In genomic region chrX:38636949-38637819, GRCh38 we compare ENCODE assay signal across 1 cellular context.
TF ChIP-seq lines count a peak whose summit lies in the region.

No MANE protein-coding gene starts in this region.

TF ChIP-seq in HepG2, 621 proteins besides CTCF, POLR2A, EP300 and RAD21 (continued from another document and continues in another):
- TF ChIP-seq HNF1A (IDR thresholded peaks at IDR 0.05; ENCODE audit: low read depth) (no peak), HNF1A (CRISPR knock-in tag; IDR thresholded peaks at IDR 0.05; ENCODE audit: borderline replicate concordance) (no peak; the same call in 1 of the 2 replicates), SRF (IDR thresholded peaks at IDR 0.05; ENCODE audit: low read depth, low read length) (no peak), ERF (CRISPR knock-in tag; IDR thresholded peaks at IDR 0.05) (peak; percentile 36; the same call in 1 of the 2 replicates), ZSCAN21 (CRISPR knock-in tag; IDR thresholded peaks at IDR 0.05; ENCODE audit: borderline replicate concordance) (no peak), TCF7 (IDR thresholded peaks at IDR 0.05; ENCODE audit: low read depth) (peak; percentile 33; the same call in 1 of the 2 replicates), ISL2 (CRISPR knock-in tag; IDR thresholded peaks at IDR 0.05) (0 out of 2 replicates have a peak, but pooled peaks have one; percentile 61), HIVEP1 (CRISPR knock-in tag; IDR thresholded peaks at IDR 0.05) (no peak), RERE (CRISPR knock-in tag; IDR thresholded peaks at IDR 0.05; ENCODE audit: low read depth) (no peak), THAP11 (CRISPR knock-in tag; IDR thresholded peaks at IDR 0.05) (0 out of 2 replicates have a peak, but pooled peaks have one; percentile 12), IKZF5 (CRISPR knock-in tag; IDR thresholded peaks at IDR 0.05) (0 out of 2 replicates have a peak, but pooled peaks have one; percentile 26), KLF9 (CRISPR knock-in tag; IDR thresholded peaks at IDR 0.05; ENCODE audit: low read depth) (no peak), ZNF430 (CRISPR knock-in tag; IDR thresholded peaks at IDR 0.05) (peak; percentile 23; the same call in 1 of the 2 replicates), POGZ (CRISPR knock-in tag; IDR thresholded peaks at IDR 0.05) (no peak; the same call in 1 of the 2 replicates), FOXA3 (CRISPR knock-in tag; IDR thresholded peaks at IDR 0.05) (peak; percentile 69), ZFYVE20 (CRISPR knock-in tag; IDR thresholded peaks at IDR 0.05; ENCODE audit: borderline replicate concordance, low read depth) (no peak), ZNF619 (CRISPR knock-in tag; IDR thresholded peaks at IDR 0.05) (no peak), BCL3 (CRISPR knock-in tag; IDR thresholded peaks at IDR 0.05) (no peak), SRY (CRISPR knock-in tag; IDR thresholded peaks at IDR 0.05) (no peak), PATZ1 (CRISPR knock-in tag; IDR thresholded peaks at IDR 0.05) (peak; percentile 59; the same call in 1 of the 2 replicates), TBX2 (CRISPR knock-in tag; IDR thresholded peaks at IDR 0.05; ENCODE audit: borderline replicate concordance) (no peak), POLR2AphosphoS5 (IDR thresholded peaks at IDR 0.05; ENCODE audit: low read depth, low read length) (no peak), CENPT (CRISPR knock-in tag; IDR thresholded peaks at IDR 0.05; ENCODE audit: low read depth) (no peak), CREB3 (CRISPR knock-in tag; IDR thresholded peaks at IDR 0.05) (no peak), SP5 (CRISPR knock-in tag; IDR thresholded peaks at IDR 0.05; ENCODE audit: borderline replicate concordance, low read depth) (peak; percentile 71; the same call in 1 of the 2 replicates), NCOA5 (CRISPR knock-in tag; IDR thresholded peaks at IDR 0.05) (no peak), SKIL (CRISPR knock-in tag; IDR thresholded peaks at IDR 0.05; ENCODE audit: borderline replicate concordance) (peak; percentile 16; the same call in 1 of the 2 replicates), BHLHE40 (IDR thresholded peaks at IDR 0.05; ENCODE audit: low read length) (no peak), ZBTB42 (CRISPR knock-in tag; IDR thresholded peaks at IDR 0.05) (no peak), ZMYM3 (CRISPR knock-in tag; IDR thresholded peaks at IDR 0.05) (no peak), ZMYM4 (CRISPR knock-in tag; IDR thresholded peaks at IDR 0.05) (0 out of 2 replicates have a peak, but pooled peaks have one; percentile 1), MED8 (CRISPR knock-in tag; IDR thresholded peaks at IDR 0.05; ENCODE audit: insufficient replicate concordance) (peak; percentile 22), ZNF740 (CRISPR knock-in tag; IDR thresholded peaks at IDR 0.05) (no peak), PHF21A (CRISPR knock-in tag; IDR thresholded peaks at IDR 0.05) (no peak), TAF15 (IDR thresholded peaks at IDR 0.05; ENCODE audit: low read depth, low read length, poor library complexity, severe bottlenecking) (no peak), SMAD3 (CRISPR knock-in tag; IDR thresholded peaks at IDR 0.05) (0 out of 2 replicates have a peak, but pooled peaks have one; percentile 15), ELF3 (CRISPR knock-in tag; IDR thresholded peaks at IDR 0.05) (peak; percentile 80; the same call in 1 of the 2 replicates), ZBTB7B (CRISPR knock-in tag; IDR thresholded peaks at IDR 0.05) (no peak), ZNF7 (CRISPR knock-in tag; IDR thresholded peaks at IDR 0.05) (no peak), THRA (CRISPR knock-in tag; IDR thresholded peaks at IDR 0.05; ENCODE audit: borderline replicate concordance) (0 out of 2 replicates have a peak, but pooled peaks have one; percentile 13), ATF5 (CRISPR knock-in tag; IDR thresholded peaks at IDR 0.05; ENCODE audit: low read depth) (no peak), FOXJ3 (CRISPR knock-in tag; IDR thresholded peaks at IDR 0.05; ENCODE audit: borderline replicate concordance) (peak; percentile 23; the same call in 1 of the 2 replicates), TEAD2 (CRISPR knock-in tag; IDR thresholded peaks at IDR 0.05) (no peak), MEF2D (CRISPR knock-in tag; IDR thresholded peaks at IDR 0.05) (0 out of 2 replicates have a peak, but pooled peaks have one; percentile 46), ZNF205 (CRISPR knock-in tag; IDR thresholded peaks at IDR 0.05) (no peak)
